Comparison of ENCODE assay signal across 1 cellular context in genomic region chr10:34739915-34740314, GRCh38.
A peak's percentile ranks its signal among the peaks of the same experiment; 100 is the strongest.
TF ChIP-seq lines count a peak whose summit lies in the region.

No MANE protein-coding gene starts in this region.

TF ChIP-seq in H1, 55 proteins besides CTCF, POLR2A, EP300 and RAD21 (continued from another document):
- TF ChIP-seq, protein P1, sequence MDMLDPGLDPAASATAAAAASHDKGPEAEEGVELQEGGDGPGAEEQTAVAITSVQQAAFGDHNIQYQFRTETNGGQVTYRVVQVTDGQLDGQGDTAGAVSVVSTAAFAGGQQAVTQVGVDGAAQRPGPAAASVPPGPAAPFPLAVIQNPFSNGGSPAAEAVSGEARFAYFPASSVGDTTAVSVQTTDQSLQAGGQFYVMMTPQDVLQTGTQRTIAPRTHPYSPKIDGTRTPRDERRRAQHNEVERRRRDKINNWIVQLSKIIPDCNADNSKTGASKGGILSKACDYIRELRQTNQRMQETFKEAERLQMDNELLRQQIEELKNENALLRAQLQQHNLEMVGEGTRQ (IDR thresholded peaks at IDR 0.05; ENCODE audit: low read length) = 0 out of 2 replicates have a peak, but pooled peaks have one; percentile 43
TF ChIP-seq in H1: peak in this region for 10.
